In genomic region chr2:2178921-2179320, GRCh38 we compare ENCODE assay signal across 27 cellular contexts.
"Had no signal": no experiment of that assay in that cellular context is flagged by ENCODE, and none has a peak within 500 bp of the region (broad histone marks: within the 10 kb centered on the region; RNA-seq: fewer than 3 reads in every experiment).

No MANE protein-coding gene starts in this region.

- DNase-seq: stimulated activated CD4-positive, alpha-beta T cell treated with anti-CD3 and anti-CD28 coated beads, Interleukin-2, amount 100 ng/mL, for 48 hours; stimulated activated CD4-positive, alpha-beta T cell treated with anti-CD3 and anti-CD28 coated beads, Interleukin-4, amount 100 ng/mL, for 1 hour; stimulated activated CD4-positive, alpha-beta T cell treated with anti-CD3 and anti-CD28 coated beads, Interleukin-4, amount 100 ng/mL, for 24 hours; stimulated activated CD4-positive, alpha-beta T cell treated with anti-CD3 and anti-CD28 coated beads, Interleukin-4, amount 100 ng/mL, for 4 hours; stimulated activated CD8-positive, alpha-beta memory T cell treated with anti-CD3 and anti-CD28 coated beads, Interleukin-4, amount 100 ng/mL, for 48 hours; stimulated activated naive B cell treated with anti-CD40 and anti-IgM and Interleukin-4, amounts not matched to agents 10 μg/mL and 1 μg/mL and 100 μg/mL, for 72 hours; stimulated activated naive CD4-positive, alpha-beta T cell; stimulated activated naive CD4-positive, alpha-beta T cell treated with Interleukin-2 at 50 U/mL for 16 hours; stimulated activated naive CD8-positive, alpha-beta T cell treated with anti-CD3 and anti-CD28 coated beads, Interleukin-15, amount 100 ng/mL, for 72 hours; stimulated activated naive CD8-positive, alpha-beta T cell treated with anti-CD3 and anti-CD28 coated beads, Interleukin-15, Interleukin-2, amounts not matched to agents 100 U/mL and 50 U/mL, for 24 hours; stomach; substantia nigra; testis; thyroid gland; tibial artery; transverse colon; trophoblast cell; upper lobe of left lung; upper lobe of right lung; uterus had no signal

- H3K4me1 Mint-ChIP-seq: stimulated activated effector memory CD8-positive, alpha-beta T cell treated with anti-CD3 and anti-CD28 coated beads, Interleukin-12 subunit alpha, Interleukin-12 subunit beta, amount 100 ng/mL, for 72 hours; stimulated activated memory B cell treated with anti-CD40 and anti-IgM and Interleukin-4, amounts not matched to agents 10 μg/mL and 1 μg/mL and 100 μg/mL, for 72 hours; stimulated activated naive B cell treated with anti-CD40 and anti-IgM and Interleukin-4, amounts not matched to agents 10 μg/mL and 1 μg/mL and 100 μg/mL, for 72 hours; stimulated activated naive CD8-positive, alpha-beta T cell treated with anti-CD3 and anti-CD28 coated beads, Interleukin-15, amount 100 ng/mL, for 72 hours had no signal

- H3K27me3 Mint-ChIP-seq: stimulated activated memory B cell treated with anti-CD40 and anti-IgM and Interleukin-4, amounts not matched to agents 10 μg/mL and 1 μg/mL and 100 μg/mL, for 72 hours; stimulated activated naive B cell treated with anti-CD40 and anti-IgM and Interleukin-4, amounts not matched to agents 10 μg/mL and 1 μg/mL and 100 μg/mL, for 72 hours had no signal

- H3K9me3 ChIP-seq: stomach, suprapubic skin, testis, thoracic aorta, thyroid gland, tibial artery, tibial nerve, transverse colon, upper lobe of left lung, upper lobe of right lung, uterus had no signal

- H3K4me3 ChIP-seq: stomach, suprapubic skin, testis, thoracic aorta, thyroid gland, tibial artery, tibial nerve, transverse colon, upper lobe of left lung, upper lobe of right lung, uterus had no signal

- H3K27me3 ChIP-seq: suprapubic skin, testis, thyroid gland, tibial artery, tibial nerve, transverse colon, upper lobe of left lung, upper lobe of right lung, uterus had no signal

- H3K4me3 Mint-ChIP-seq: stimulated activated effector memory CD8-positive, alpha-beta T cell treated with anti-CD3 and anti-CD28 coated beads, Interleukin-12 subunit alpha, Interleukin-12 subunit beta, amount 100 ng/mL, for 72 hours; stimulated activated memory B cell treated with anti-CD40 and anti-IgM and Interleukin-4, amounts not matched to agents 10 μg/mL and 1 μg/mL and 100 μg/mL, for 72 hours; stimulated activated naive B cell treated with anti-CD40 and anti-IgM and Interleukin-4, amounts not matched to agents 10 μg/mL and 1 μg/mL and 100 μg/mL, for 72 hours; stimulated activated naive CD8-positive, alpha-beta T cell treated with anti-CD3 and anti-CD28 coated beads, Interleukin-15, amount 100 ng/mL, for 72 hours; stimulated activated naive CD8-positive, alpha-beta T cell treated with anti-CD3 and anti-CD28 coated beads, Interleukin-15, Interleukin-2, amounts not matched to agents 100 ng/mL and 50 ng/mL, for 24 hours; type B pancreatic cell had no signal

- H3K27ac Mint-ChIP-seq: stimulated activated effector memory CD8-positive, alpha-beta T cell treated with anti-CD3 and anti-CD28 coated beads, Interleukin-12 subunit alpha, Interleukin-12 subunit beta, amount 100 ng/mL, for 72 hours; stimulated activated memory B cell treated with anti-CD40 and anti-IgM and Interleukin-4, amounts not matched to agents 10 μg/mL and 1 μg/mL and 100 μg/mL, for 72 hours; stimulated activated naive B cell treated with anti-CD40 and anti-IgM and Interleukin-4, amounts not matched to agents 10 μg/mL and 1 μg/mL and 100 μg/mL, for 72 hours; stimulated activated naive CD8-positive, alpha-beta T cell treated with anti-CD3 and anti-CD28 coated beads, Interleukin-15, amount 100 ng/mL, for 72 hours; stimulated activated naive CD8-positive, alpha-beta T cell treated with anti-CD3 and anti-CD28 coated beads, Interleukin-15, Interleukin-2, amounts not matched to agents 100 ng/mL and 50 ng/mL, for 24 hours; type B pancreatic cell had no signal

- H3K4me1 ChIP-seq: stomach, suprapubic skin, testis, tibial artery, tibial nerve, transverse colon, upper lobe of left lung, upper lobe of right lung, uterus had no signal

- H3K9me3 Mint-ChIP-seq: stimulated activated naive B cell treated with anti-CD40 and anti-IgM and Interleukin-4, amounts not matched to agents 10 μg/mL and 1 μg/mL and 100 μg/mL, for 72 hours; stimulated activated naive CD8-positive, alpha-beta T cell treated with anti-CD3 and anti-CD28 coated beads, Interleukin-15, Interleukin-2, amounts not matched to agents 100 ng/mL and 50 ng/mL, for 24 hours; type B pancreatic cell had no signal

- H3K27ac ChIP-seq: stomach, suprapubic skin, testis, thoracic aorta, thyroid gland, tibial artery, tibial nerve, transverse colon, upper lobe of left lung, upper lobe of right lung, uterus had no signal

- H3K36me3 Mint-ChIP-seq: stimulated activated effector memory CD8-positive, alpha-beta T cell treated with anti-CD3 and anti-CD28 coated beads, Interleukin-12 subunit alpha, Interleukin-12 subunit beta, amount 100 ng/mL, for 72 hours; stimulated activated memory B cell treated with anti-CD40 and anti-IgM and Interleukin-4, amounts not matched to agents 10 μg/mL and 1 μg/mL and 100 μg/mL, for 72 hours; stimulated activated naive B cell treated with anti-CD40 and anti-IgM and Interleukin-4, amounts not matched to agents 10 μg/mL and 1 μg/mL and 100 μg/mL, for 72 hours; type B pancreatic cell had no signal

- ATAC-seq: stimulated activated effector memory CD8-positive, alpha-beta T cell treated with anti-CD3 and anti-CD28 coated beads, Interleukin-12 subunit alpha, Interleukin-12 subunit beta, amount 100 ng/mL, for 72 hours; stimulated activated memory B cell treated with anti-CD40 and anti-IgM and Interleukin-4, amounts not matched to agents 10 μg/mL and 1 μg/mL and 100 μg/mL, for 72 hours; stimulated activated naive B cell treated with anti-CD40 and anti-IgM and Interleukin-4, amounts not matched to agents 10 μg/mL and 1 μg/mL and 100 μg/mL, for 72 hours; stimulated activated naive CD8-positive, alpha-beta T cell treated with anti-CD3 and anti-CD28 coated beads, Interleukin-15, amount 100 ng/mL, for 72 hours; stimulated activated naive CD8-positive, alpha-beta T cell treated with anti-CD3 and anti-CD28 coated beads, Interleukin-15, Interleukin-2, amounts not matched to agents 100 U/mL and 50 U/mL, for 24 hours; upper lobe of right lung had no signal

- H3K36me3 ChIP-seq: stomach, suprapubic skin, thoracic aorta, thyroid gland, tibial artery, tibial nerve, transverse colon, upper lobe of left lung, upper lobe of right lung, uterus had no signal
